Comparison of ENCODE assay signal across 11 cellular contexts in genomic region chrX:2708601-2709200, GRCh38. TPM values are rescaled to one million over a fixed set of nuclear protein-coding genes. Genes with fewer than 3 reads are reported as not detected.
DNase-seq lines count a peak whose midpoint lies in the region; ATAC-seq and TF ChIP-seq lines count a peak whose summit lies in the region.
"Had no signal": no experiment of that assay in that cellular context is flagged by ENCODE, and none has a peak within 500 bp of the region (broad histone marks: within the 10 kb centered on the region; RNA-seq: fewer than 3 reads in every experiment).

No MANE protein-coding gene starts in this region.

- ATAC-seq in activated CD4-positive, alpha-beta T cell treated with anti-CD3 and anti-CD28 coated beads for 36 hours: no peak
- ATAC-seq in T-helper 17 cell: no peak
- ATAC-seq in foreskin keratinocyte: no peak
- no peak for ATAC-seq in GM19324 (IDR thresholded peaks at IDR 0.05; ENCODE audit: low FRiP score, unreplicated experiment)

- POLR2A ChIA-PET in activated CD4-positive, alpha-beta T cell treated with anti-CD3 and anti-CD28 coated beads for 36 hours (lab: Charles Lee): no interaction called here

- intact Hi-C loops in activated CD4-positive, alpha-beta T cell treated with anti-CD3 and anti-CD28 coated beads for 36 hours (cut with DNase I, micrococcal nuclease): loop anchor here in 1 of 2 experiments (5.0 kb wide), 1 partner anchor 259 kb away; no protein-coding TSS in a partner anchor
- intact Hi-C loops in spleen (cut with DNase I; ENCODE audit: low total_unique reads): no loop called here

- H3K4me1 Mint-ChIP-seq in activated CD4-positive, alpha-beta T cell treated with anti-CD3 and anti-CD28 coated beads for 36 hours: peaks cover 77% of the 10 kb centered on the region
- peaks cover 64% of the 10 kb centered on the region for H3K4me1 Mint-ChIP-seq in T-helper 17 cell

- H3K36me3 Mint-ChIP-seq in activated CD4-positive, alpha-beta T cell treated with anti-CD3 and anti-CD28 coated beads for 36 hours (ENCODE audit: low read depth): peaks cover 35% of the 10 kb centered on the region
- no peaks in the 10 kb centered on the region for H3K36me3 Mint-ChIP-seq in T-helper 17 cell (ENCODE audit: low read depth)

- peak overlapping the region in 1 of 8 donors; percentile 16 for H3K4me3 ChIP-seq in spleen
- H3K4me3 ChIP-seq: lower lobe of right lung, transverse colon had no signal

- no peak for TF ChIP-seq POLR2A in spleen (IDR thresholded peaks at IDR 0.05)

- H3K27me3 Mint-ChIP-seq in activated CD4-positive, alpha-beta T cell treated with anti-CD3 and anti-CD28 coated beads for 36 hours: no peaks in the 10 kb centered on the region
- no peaks in the 10 kb centered on the region for H3K27me3 Mint-ChIP-seq in T-helper 17 cell

- H3K9me3 ChIP-seq in T-helper 17 cell (ENCODE audit: control insufficient read depth, low read length, poor library complexity, severe bottlenecking): no peaks in the 10 kb centered on the region
- H3K9me3 ChIP-seq in spleen: no peaks in the 10 kb centered on the region
- H3K9me3 ChIP-seq: lower lobe of right lung, transverse colon had no signal

- H3K36me3 ChIP-seq in spleen: peaks cover 0 to 29% (median 3%) of the 10 kb centered on the region in 6 donors
- H3K36me3 ChIP-seq: transverse colon had no signal

- H3K4me1 ChIP-seq in foreskin keratinocyte (peaks cover 29% of the 10 kb centered on the region), spleen (peaks cover 41 to 98% (median 80%) of the 10 kb centered on the region in 6 donors)

- no peak overlapping the region for H3K4me3 Mint-ChIP-seq in activated CD4-positive, alpha-beta T cell treated with anti-CD3 and anti-CD28 coated beads for 36 hours
- peak overlapping the region; percentile 68 for H3K4me3 Mint-ChIP-seq in T-helper 17 cell

- H3K27ac ChIP-seq in foreskin keratinocyte (peak overlapping the region; percentile 88), spleen (peak overlapping the region in 5 of 8 donors; percentile 63 to 80 (median 74))

- H3K9me3 Mint-ChIP-seq in activated CD4-positive, alpha-beta T cell treated with anti-CD3 and anti-CD28 coated beads for 36 hours (ENCODE audit: low read depth): no peaks in the 10 kb centered on the region

- CTCF ChIA-PET in activated CD4-positive, alpha-beta T cell treated with anti-CD3 and anti-CD28 coated beads for 36 hours (lab: Charles Lee): no interaction called here

- no peak for DNase-seq in activated CD4-positive, alpha-beta T cell treated with anti-CD3 and anti-CD28 coated beads for 36 hours
- no peak for DNase-seq in activated CD4-positive, alpha-beta T cell treated with anti-CD3 and anti-CD28 coated beads for 48 hours
- DNase-seq in T-helper 17 cell (no peak), foreskin keratinocyte (no peak), spleen (peak; percentile 69), NCI-H187 (lab: John Stamatoyannopoulos, UW) (no peak), HT-29 (ENCODE audit: low spot score) (no peak)
- DNase-seq: ACHN, lower lobe of right lung, transverse colon had no signal

- WGBS in spleen, 5 donors: 33 to 52% (median 38%) methylated on average over 10 of the region's 10 CpGs

- peak overlapping the region; percentile 97 for H3K27ac Mint-ChIP-seq in activated CD4-positive, alpha-beta T cell treated with anti-CD3 and anti-CD28 coated beads for 36 hours
- H3K27ac Mint-ChIP-seq in T-helper 17 cell: peak overlapping the region; percentile 95

- H3K27me3 ChIP-seq in foreskin keratinocyte (no peaks in the 10 kb centered on the region), spleen (replicated peaks in 1 of 7) (no peaks in the 10 kb centered on the region)
- H3K27me3 ChIP-seq: transverse colon had no signal

- no peak for TF ChIP-seq CTCF in foreskin keratinocyte (conservative IDR thresholded peaks at IDR 0.05)
- TF ChIP-seq CTCF in spleen (IDR thresholded peaks at IDR 0.05 in 8 of 11, conservative IDR thresholded peaks at IDR 0.05 in 3 of 11): no peak

RNA-seq across cellular contexts. Expression of gene CD99, which starts 17.6 kb away (rescaled TPM):
- total RNA-seq in activated CD4-positive, alpha-beta T cell treated with anti-CD3 and anti-CD28 coated beads for 36 hours: 100 to 1,000 TPM; 169 to 216 TPM
- 100 to 1,000 TPM; 227 to 275 TPM for total RNA-seq in T-helper 17 cell
- total RNA-seq in foreskin keratinocyte: 237 and 271 TPM in 2 replicates
- 324 and 363 TPM in 2 replicates for polyA plus RNA-seq in foreskin keratinocyte
- 100 to 1,000 TPM; 109 to 316 (median 180) TPM for total RNA-seq in spleen
- polyA plus RNA-seq in spleen: 100 to 1,000 TPM; 101 to 219 (median 189) TPM
- 0.44 and 2.4 TPM in 2 replicates for total RNA-seq in HT-29 (2014; rRNA removed; shearing (Covaris generic))

RNA-seq across cellular contexts. Expression of gene XG, which starts 43.1 kb away (rescaled TPM):
- not detected for total RNA-seq in activated CD4-positive, alpha-beta T cell treated with anti-CD3 and anti-CD28 coated beads for 36 hours
- under 1 TPM in 1 of 2 donors, not detected in 1; 0.34 TPM for total RNA-seq in T-helper 17 cell
- total RNA-seq in foreskin keratinocyte: 17.6 and 20.4 TPM in 2 replicates
- polyA plus RNA-seq in foreskin keratinocyte: 17.6 and 18.7 TPM in 2 replicates
- total RNA-seq in spleen: under 1 TPM in 3 of 7 donors, not detected in 4; 0.19 to 0.87 (median 0.32) TPM
- under 1 TPM; 0.03 to 0.22 (median 0.15) TPM for polyA plus RNA-seq in spleen
- not detected in 2 replicates for total RNA-seq in HT-29 (2014; rRNA removed; shearing (Covaris generic))

Comparison
In these comparisons a context has a peak if more than half of its experiments do, and no peak if none do; other contexts are left out.
1. RNA of gene CD99, which starts 17.6 kb away (total RNA-seq): 227 to 275 TPM in T-helper 17 cell, 237 to 271 TPM in foreskin keratinocyte, 169 to 216 TPM in activated CD4-positive, alpha-beta T cell treated with anti-CD3 and anti-CD28 coated beads for 36 hours and 109 to 316 TPM in spleen; 0.44 to 2.4 TPM in HT-29; every median in the first group is over 10 times any median in the second.